In the genomic region with DNA sequence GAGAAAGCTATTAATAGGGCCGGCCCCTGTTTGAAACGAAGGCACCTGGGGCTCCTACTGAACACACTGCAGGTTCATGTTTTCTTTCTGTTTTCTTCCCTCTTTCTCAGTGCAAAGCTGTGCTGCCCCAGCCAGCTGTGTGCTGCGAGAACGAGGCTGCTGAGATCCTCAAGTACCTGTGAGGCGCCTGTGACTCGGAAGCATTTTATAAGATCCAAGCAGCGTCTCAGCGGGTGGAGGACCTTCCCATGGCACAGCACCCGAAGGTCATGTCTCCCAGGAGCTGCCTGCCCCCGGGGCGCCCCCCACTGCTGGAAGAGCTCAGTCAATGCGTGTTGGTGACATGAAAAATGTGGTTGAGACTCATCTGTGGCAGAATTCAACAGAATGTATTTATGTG, we compare ENCODE assay signal across 18 cellular contexts.
DNase-seq lines count a peak whose midpoint lies in the region; TF ChIP-seq lines count a peak whose summit lies in the region.
"Had no signal": no experiment of that assay in that cellular context is flagged by ENCODE, and none has a peak within 500 bp of the region (broad histone marks: within the 10 kb centered on the region; RNA-seq: fewer than 3 reads in every experiment).

No MANE protein-coding gene starts in this region.

- no peak overlapping the region for H2BK12ac ChIP-seq in neuronal stem cell (ENCODE audit: low read length)

- H3K4me3 ChIP-seq in thyroid gland (replicated peaks in 1 of 3) (no peak overlapping the region), osteoblast (ENCODE audit: insufficient read depth, low read length) (no peak overlapping the region), neuronal stem cell (ENCODE audit: low read length in 2 of 2) (no peak overlapping the region)
- H3K4me3 ChIP-seq: GM12878, GM23248 had no signal

- no peaks in the 10 kb centered on the region for H3K79me1 ChIP-seq in neuronal stem cell (ENCODE audit: low read depth, low read length)

- no peaks in the 10 kb centered on the region for H4K20me1 ChIP-seq in osteoblast (ENCODE audit: insufficient read depth, low read length)

- no peak overlapping the region for H2AK5ac ChIP-seq in neuronal stem cell (ENCODE audit: low read depth, low read length)

- no peak overlapping the region for H2BK5ac ChIP-seq in neuronal stem cell (ENCODE audit: low read length)

- no peak overlapping the region for H4K91ac ChIP-seq in neuronal stem cell (ENCODE audit: low read depth, low read length, poor library complexity)

- H2BK120ac ChIP-seq in neuronal stem cell (ENCODE audit: low read depth, low read length) = no peak overlapping the region

- intact Hi-C loops in thyroid gland (cut with DNase I) = no loop called here
- intact Hi-C loops in cardiac septum (cut with DNase I) = no loop called here

- H3K36me3 ChIP-seq in thyroid gland (no peaks in the 10 kb centered on the region), osteoblast (ENCODE audit: insufficient read depth, low read length) (no peaks in the 10 kb centered on the region), neuronal stem cell (replicated peaks in 1 of 2; ENCODE audit: control insufficient read depth in 2 of 2, insufficient read depth in 2 of 2, low read length in 2 of 2) (no peaks in the 10 kb centered on the region)

- no peak overlapping the region for H3K14ac ChIP-seq in neuronal stem cell (ENCODE audit: low read length)

- H3K4ac ChIP-seq in neuronal stem cell (ENCODE audit: low read length) = no peak overlapping the region

- H3K18ac ChIP-seq in neuronal stem cell (ENCODE audit: low read length) = no peak overlapping the region

- no peak overlapping the region for H3K4me2 ChIP-seq in osteoblast (ENCODE audit: insufficient read depth, low read length)
- H3K4me2 ChIP-seq in neuronal stem cell (ENCODE audit: insufficient read depth, low read length, poor library complexity, severe bottlenecking) = no peak overlapping the region

- no peak overlapping the region for H4K8ac ChIP-seq in neuronal stem cell (ENCODE audit: low read depth, low read length)

- H3K79me2 ChIP-seq in osteoblast (ENCODE audit: insufficient read depth, low read length) = no peaks in the 10 kb centered on the region

- no peak overlapping the region for H3K9ac ChIP-seq in neuronal stem cell (ENCODE audit: low read depth, low read length, poor library complexity)
- H3K9ac ChIP-seq: GM23248 had no signal

- H2AFZ ChIP-seq in osteoblast (ENCODE audit: low read length) (no peak overlapping the region), neuronal stem cell (ENCODE audit: low read length) (no peak overlapping the region)
- H2AFZ ChIP-seq: GM23248 had no signal

- H3K27ac ChIP-seq in thyroid gland (peak overlapping the region in 2 of 3 donors; percentile 2 to 36), osteoblast (ENCODE audit: low read depth, low read length) (no peak overlapping the region), neuronal stem cell (replicated peaks; ENCODE audit: low read length) (no peak overlapping the region)
- H3K27ac ChIP-seq: GM23248 had no signal

- no peak overlapping the region for H2BK15ac ChIP-seq in neuronal stem cell (ENCODE audit: low read length)

- H3K9me3 ChIP-seq in thyroid gland (no peaks in the 10 kb centered on the region), osteoblast (ENCODE audit: low read depth, low read length) (no peaks in the 10 kb centered on the region), neuronal stem cell (replicated peaks in 1 of 2; ENCODE audit: control insufficient read depth in 2 of 2, insufficient read depth in 1 of 2, low read depth in 1 of 2, low read length in 2 of 2) (no peaks in the 10 kb centered on the region)

- WGBS in thyroid gland, 2 donors = 35 to 55% methylated on average over 12 of the region's 12 CpGs
- no CpG with 5 or more reads among the region's 12 CpGs for WGBS in neuronal stem cell (ENCODE audit: extremely low coverage in 2 of 2, insufficient read length in 2 of 2, insufficient replicate concordance in 1 of 2), 2 donors

- no peak overlapping the region for H3K23ac ChIP-seq in neuronal stem cell (ENCODE audit: low read depth, low read length, poor library complexity)

- H3K27me3 ChIP-seq in thyroid gland (no peaks in the 10 kb centered on the region), osteoblast (ENCODE audit: insufficient read depth, low read length) (no peaks in the 10 kb centered on the region), neuronal stem cell (ENCODE audit: control insufficient read depth in 3 of 3, insufficient read depth in 3 of 3, low read depth in 1 of 3, low read length in 3 of 3) (no peaks in the 10 kb centered on the region)

- no peak for TF ChIP-seq POLR2A in thyroid gland (IDR thresholded peaks at IDR 0.05)

- TF ChIP-seq CTCF in thyroid gland (IDR thresholded peaks at IDR 0.05) = no peak
- no peak for TF ChIP-seq CTCF in osteoblast (IDR thresholded peaks at IDR 0.05; ENCODE audit: extremely low read depth, low read depth, low read length)

- H3K4me1 ChIP-seq in thyroid gland (peaks cover 0 to 9% of the 10 kb centered on the region in 2 donors), osteoblast (ENCODE audit: insufficient read depth, low read length) (no peaks in the 10 kb centered on the region), neuronal stem cell (ENCODE audit: control insufficient read depth in 2 of 2, insufficient read depth in 1 of 2, low read depth in 1 of 2, low read length in 2 of 2) (no peaks in the 10 kb centered on the region)

- DNase-seq in NCI-H1436 (lab: John Stamatoyannopoulos, UW) (peak; percentile 34), NCI-H1436 treated with DMSO at 0.1 percent for 48 hours (lab: John Stamatoyannopoulos, UW) (no peak), NCI-H146 treated with DMSO at 0.1 percent for 48 hours (lab: John Stamatoyannopoulos, UW; ENCODE audit: unreplicated experiment) (peak; percentile 77), RPMI8226 (peak; percentile 46), thyroid gland (peak; percentile 41 to 52), cardiac septum (ENCODE audit: low spot score) (no peak), osteoblast (ENCODE audit: insufficient read length, low spot score, missing footprints) (no peak), neuronal stem cell (ENCODE audit: low spot score) (no peak)
- DNase-seq: CD4-positive, alpha-beta memory T cell; GDM1; GM23248; HFFc6; KBM-7; NCI-H1048; NCI-H1930; NCI-H82; SW 1271 had no signal

Comparison
In these comparisons a context has a peak if more than half of its experiments do, and no peak if none do; other contexts are left out.
1. DNase-seq: peak in NCI-H1436 (single experiment), NCI-H146 treated with DMSO at 0.1 percent for 48 hours (single experiment), RPMI8226 (single experiment) and thyroid gland (2 of 2); none in NCI-H1436 treated with DMSO at 0.1 percent for 48 hours (single experiment), cardiac septum (single experiment), osteoblast (single experiment) and neuronal stem cell (single experiment).
2. H3K27ac ChIP-seq: peak in thyroid gland (2 of 3); none in osteoblast (single experiment) and neuronal stem cell (single experiment).